Comparison of ENCODE assay signal across 20 cellular contexts in the genomic region with DNA sequence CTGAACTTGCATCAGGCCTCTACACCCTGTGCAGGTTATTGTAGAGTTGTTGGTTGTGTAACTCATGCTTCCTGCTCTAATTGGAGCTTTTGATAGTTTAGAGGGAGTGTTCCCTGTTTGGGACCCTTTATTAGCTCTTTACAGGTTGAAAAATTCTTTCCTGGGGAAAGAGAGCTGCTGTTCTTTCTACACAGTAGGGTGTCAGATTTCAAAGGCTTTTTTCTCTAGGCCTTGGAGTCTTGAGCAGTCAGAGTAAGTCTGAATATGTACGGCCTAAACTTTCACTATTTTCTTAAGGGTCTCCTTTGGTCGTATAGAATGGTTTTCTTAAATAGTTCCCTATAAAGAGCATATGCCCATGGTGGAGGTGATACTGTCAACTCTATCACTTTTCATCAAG.
"Had no signal": no experiment of that assay in that cellular context is flagged by ENCODE, and none has a peak within 500 bp of the region (broad histone marks: within the 10 kb centered on the region; RNA-seq: fewer than 3 reads in every experiment).

No MANE protein-coding gene starts in this region.

- H3K27me3 ChIP-seq: ascending aorta, cardiac muscle cell, colonic mucosa, gastrocnemius medialis, heart right ventricle, neutrophil, right atrium auricular region, stomach, uterus had no signal

- DNase-seq: activated CD4-positive, alpha-beta T cell treated with anti-CD3 and anti-CD28 coated beads, Interleukin-2, amount 50 U/mL, for 48 hours; activated CD8-positive, alpha-beta memory T cell treated with anti-CD3 and anti-CD28 coated beads, Interleukin-2, amount 10 ng/mL, durations not matched to agents 7 days and 5 days; activated gamma-delta T cell; activated naive CD8-positive, alpha-beta T cell treated with anti-CD3 and anti-CD28 coated beads for 36 hours; activated T-cell treated with anti-CD3 and anti-CD28 coated beads, Interleukin-2, amount 50 U/mL, for 4 hours; colonic mucosa; gastrocnemius medialis; heart right ventricle; kidney glomerular epithelial cell; midbrain; posterior cingulate gyrus; stomach; T-helper 17 cell; uterus had no signal

- H3K4me1 ChIP-seq: ascending aorta, colonic mucosa, gastrocnemius medialis, heart right ventricle, right atrium auricular region, stomach, uterus had no signal

- H3K36me3 ChIP-seq: ascending aorta, cardiac muscle cell, colonic mucosa, gastrocnemius medialis, heart right ventricle, neutrophil, right atrium auricular region, stomach, uterus had no signal

- ATAC-seq: activated CD4-positive, CD25-positive, alpha-beta regulatory T cell treated with anti-CD3 and anti-CD28 coated beads, Interleukin-2, amount 50 U/mL, for 24 hours; activated CD8-positive, alpha-beta memory T cell treated with anti-CD3 and anti-CD28 coated beads, Interleukin-2, amount 10 ng/mL, durations not matched to agents 7 days and 5 days; activated T-cell treated with anti-CD3 and anti-CD28 coated beads, Interleukin-2, amount 50 U/mL, for 4 hours; gastrocnemius medialis; heart right ventricle; T-helper 17 cell had no signal

- H3K9me3 ChIP-seq: ascending aorta, colonic mucosa, gastrocnemius medialis, heart right ventricle, neutrophil, right atrium auricular region, stomach, uterus had no signal

- H3K27ac ChIP-seq: ascending aorta, cardiac muscle cell, colonic mucosa, gastrocnemius medialis, heart right ventricle, neutrophil, right atrium auricular region, skin epidermis, stomach, uterus had no signal

- H3K4me3 ChIP-seq: ascending aorta, cardiac muscle cell, colonic mucosa, gastrocnemius medialis, heart right ventricle, right atrium auricular region, skin epidermis, stomach, uterus had no signal
